In genomic region chr4:80266267-80266901, GRCh38 we compare ENCODE assay signal across 8 cellular contexts. TPM values are rescaled to one million over a fixed set of nuclear protein-coding genes. Genes with fewer than 3 reads are reported as not detected.
DNase-seq lines count a peak whose midpoint lies in the region; ATAC-seq and TF ChIP-seq lines count a peak whose summit lies in the region.

A gene with protein sequence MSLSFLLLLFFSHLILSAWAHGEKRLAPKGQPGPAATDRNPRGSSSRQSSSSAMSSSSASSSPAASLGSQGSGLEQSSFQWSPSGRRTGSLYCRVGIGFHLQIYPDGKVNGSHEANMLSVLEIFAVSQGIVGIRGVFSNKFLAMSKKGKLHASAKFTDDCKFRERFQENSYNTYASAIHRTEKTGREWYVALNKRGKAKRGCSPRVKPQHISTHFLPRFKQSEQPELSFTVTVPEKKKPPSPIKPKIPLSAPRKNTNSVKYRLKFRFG (plus strand): TSS chr4:80266664. CDS start chr4:80266825, 161 bp downstream.

- H3K9ac ChIP-seq in MM.1S (ENCODE audit: low read length): no peak within 1 kb of the TSS

- ATAC-seq in activated CD8-positive, alpha-beta memory T cell treated with anti-CD3 and anti-CD28 coated beads, Interleukin-2, amount 10 ng/mL, durations not matched to agents 7 days and 5 days: peak; percentile 67

- no peaks in the 10 kb centered on the region for H3K9me2 ChIP-seq in MM.1S (replicated peaks; ENCODE audit: insufficient read depth, low read length)

- no peaks in the 10 kb centered on the region for H3K4me1 ChIP-seq in MM.1S (ENCODE audit: low read length)

- H3K4me2 ChIP-seq in MM.1S (ENCODE audit: low read depth, low read length): peak within 1 kb of the TSS; percentile 51; the same call in 1 of the 2 replicates

- no peaks in the 10 kb centered on the region for H3K9me3 ChIP-seq in MM.1S (replicated peaks; ENCODE audit: insufficient read depth, low read length)

- H4K20me1 ChIP-seq in MM.1S (ENCODE audit: insufficient read depth, low read length): no peaks in the 10 kb centered on the region

- H3K27ac ChIP-seq in MM.1S (ENCODE audit: low read length): no peak within 1 kb of the TSS

- no peaks in the 10 kb centered on the region for H3K9me3 Mint-ChIP-seq in activated CD8-positive, alpha-beta memory T cell treated with anti-CD3 and anti-CD28 coated beads, Interleukin-2, amount 10 ng/mL, durations not matched to agents 7 days and 5 days (ENCODE audit: low read depth)

- peak within 1 kb of the TSS; percentile 53 for H3K4me3 Mint-ChIP-seq in activated CD8-positive, alpha-beta memory T cell treated with anti-CD3 and anti-CD28 coated beads, Interleukin-2, amount 10 ng/mL, durations not matched to agents 7 days and 5 days

- H3K79me2 ChIP-seq in MM.1S (ENCODE audit: low read length): no peaks in the 10 kb centered on the region

- no peaks in the 10 kb centered on the region for H3F3A ChIP-seq in MM.1S (ENCODE audit: insufficient read depth, low read length)

- H3K36me3 Mint-ChIP-seq in activated CD8-positive, alpha-beta memory T cell treated with anti-CD3 and anti-CD28 coated beads, Interleukin-2, amount 10 ng/mL, durations not matched to agents 7 days and 5 days: no peaks in the 10 kb centered on the region

- H2AFZ ChIP-seq in MM.1S (ENCODE audit: low read length): peak within 1 kb of the TSS; percentile 53

- H3K36me3 ChIP-seq in MM.1S (replicated peaks; ENCODE audit: insufficient read depth, low read length): no peaks in the 10 kb centered on the region

- peaks cover 20% of the 10 kb centered on the region for H3K4me1 Mint-ChIP-seq in activated CD8-positive, alpha-beta memory T cell treated with anti-CD3 and anti-CD28 coated beads, Interleukin-2, amount 10 ng/mL, durations not matched to agents 7 days and 5 days

- H3K27ac Mint-ChIP-seq in activated CD8-positive, alpha-beta memory T cell treated with anti-CD3 and anti-CD28 coated beads, Interleukin-2, amount 10 ng/mL, durations not matched to agents 7 days and 5 days: no peak within 1 kb of the TSS

- TF ChIP-seq CTCF in MM.1S (IDR thresholded peaks at IDR 0.05; ENCODE audit: low read length) (no peak), fibroblast of pulmonary artery (IDR thresholded peaks at IDR 0.05; ENCODE audit: low read length, missing control alignments) (no peak)

- peak within 1 kb of the TSS; percentile 44; the same call in 1 of the 2 replicates for H3K4me3 ChIP-seq in MM.1S (ENCODE audit: low read length)
- peak within 1 kb of the TSS; percentile 87 for H3K4me3 ChIP-seq in fibroblast of pulmonary artery (replicated peaks; ENCODE audit: low read depth, low read length)

- peak; percentile 24 for DNase-seq in stimulated activated CD4-positive, alpha-beta T cell treated with anti-CD3 and anti-CD28 coated beads, Interleukin-1b, Interleukin-23, amount 100 ng/mL, for 48 hours
- DNase-seq in stimulated activated CD4-positive, alpha-beta T cell treated with anti-CD3 and anti-CD28 coated beads, Interleukin-12 subunit alpha, Interleukin-12 subunit beta, amount 100 ng/mL, for 4 hours: no peak
- peak; percentile 9 for DNase-seq in MM.1S
- DNase-seq in activated CD8-positive, alpha-beta memory T cell treated with anti-CD3 and anti-CD28 coated beads, Interleukin-2, amount 10 ng/mL, durations not matched to agents 7 days and 5 days: peak; percentile 42
- DNase-seq in fibroblast of pulmonary artery (ENCODE audit: low read depth): peak; percentile 89
- DNase-seq in non-pigmented ciliary epithelial cell (ENCODE audit: low read depth): peak; percentile 73
- DNase-seq in ureter (ENCODE audit: low spot score): no peak
- no peak for DNase-seq in hippocampal formation (lab: John Stamatoyannopoulos, UW)

- no peaks in the 10 kb centered on the region for H3K27me3 ChIP-seq in MM.1S (replicated peaks; ENCODE audit: insufficient read depth, low read length)

- CTCF ChIA-PET in activated CD8-positive, alpha-beta memory T cell treated with anti-CD3 and anti-CD28 coated beads, Interleukin-2, amount 10 ng/mL, durations not matched to agents 7 days and 5 days (lab: Charles Lee): interaction anchor here (1.5 kb wide), 1 partner anchor 64 kb away, joined by 3 read pairs; no protein-coding TSS in a partner anchor

- peaks cover 89% of the 10 kb centered on the region for H3K27me3 Mint-ChIP-seq in activated CD8-positive, alpha-beta memory T cell treated with anti-CD3 and anti-CD28 coated beads, Interleukin-2, amount 10 ng/mL, durations not matched to agents 7 days and 5 days

RNA-seq across cellular contexts. Expression of the gene that starts here (rescaled TPM):
- total RNA-seq in activated CD8-positive, alpha-beta memory T cell treated with anti-CD3 and anti-CD28 coated beads, Interleukin-2, amount 10 ng/mL, durations not matched to agents 7 days and 5 days: not detected
- total RNA-seq in ureter: not detected

Comparison
In these comparisons a context has a peak if more than half of its experiments do, and no peak if none do; other contexts are left out.
1. DNase-seq: peak in stimulated activated CD4-positive, alpha-beta T cell treated with anti-CD3 and anti-CD28 coated beads, Interleukin-1b, Interleukin-23, amount 100 ng/mL, for 48 hours (single experiment), MM.1S (single experiment), fibroblast of pulmonary artery (single experiment) and non-pigmented ciliary epithelial cell (single experiment); none in stimulated activated CD4-positive, alpha-beta T cell treated with anti-CD3 and anti-CD28 coated beads, Interleukin-12 subunit alpha, Interleukin-12 subunit beta, amount 100 ng/mL, for 4 hours (single experiment), ureter (single experiment) and hippocampal formation (0 of 2).
2. Peak in DNase-seq and ATAC-seq in activated CD8-positive, alpha-beta memory T cell treated with anti-CD3 and anti-CD28 coated beads, Interleukin-2, amount 10 ng/mL, durations not matched to agents 7 days and 5 days; RNA of the gene not detected or under 1 TPM.